30 cellular contexts compared by ENCODE assay signal in the genomic region with DNA sequence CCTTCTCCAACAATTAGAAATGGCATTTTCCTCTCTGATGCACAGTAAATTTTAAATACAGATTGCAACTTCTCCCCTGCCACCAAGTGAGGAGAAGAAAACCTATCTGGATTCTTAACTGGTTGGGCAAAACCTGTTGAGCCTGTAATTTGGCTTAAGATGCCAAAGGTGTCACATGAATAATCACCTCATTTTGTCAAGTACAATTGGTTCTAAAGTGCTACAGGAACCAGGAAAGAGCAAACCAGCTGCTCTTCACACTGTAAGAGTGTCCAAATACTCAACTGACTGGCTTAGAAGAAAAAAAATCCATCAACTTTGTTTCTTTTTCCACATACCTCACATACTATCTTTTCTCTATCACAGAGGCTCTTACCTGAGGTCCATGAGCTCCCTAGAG. TPM values are rescaled to one million over a fixed set of nuclear protein-coding genes. Genes with fewer than 3 reads are reported as not detected.
DNase-seq lines count a peak whose midpoint lies in the region; ATAC-seq and TF ChIP-seq lines count a peak whose summit lies in the region.
"Had no signal": no experiment of that assay in that cellular context is flagged by ENCODE, and none has a peak within 500 bp of the region (broad histone marks: within the 10 kb centered on the region; RNA-seq: fewer than 3 reads in every experiment).

No MANE protein-coding gene starts in this region.

- no peak for TF ChIP-seq CTCF in ascending aorta (IDR thresholded peaks at IDR 0.05)

- H3K4me3 ChIP-seq in skin epidermis (no peak overlapping the region), ascending aorta (no peak overlapping the region)
- H3K4me3 ChIP-seq: GM23338, right lobe of liver, SJCRH30, vagina had no signal

- no peaks in the 10 kb centered on the region for H3K4me1 ChIP-seq in ascending aorta

- intact Hi-C loops in ascending aorta (cut with DNase I) = no loop called here

- H3K9me3 ChIP-seq in ascending aorta = no peaks in the 10 kb centered on the region
- H3K9me3 ChIP-seq: right lobe of liver, SJCRH30, vagina had no signal

- no peaks in the 10 kb centered on the region for H3K27me3 ChIP-seq in ascending aorta
- H3K27me3 ChIP-seq: right lobe of liver, SJCRH30, vagina had no signal

- peak; percentile 86 for ATAC-seq in esophagus mucosa
- ATAC-seq: activated naive CD4-positive, alpha-beta T cell treated with anti-CD3 and anti-CD28 coated beads, Interleukin-2, amount 50 U/mL, for 72 hours; GM23338; left ventricle myocardium superior; right lobe of liver; stimulated activated memory B cell treated with anti-CD40 and anti-IgM and Interleukin-4, amounts not matched to agents 10 μg/mL and 1 μg/mL and 100 μg/mL, for 72 hours had no signal

- DNase-seq in DMS53 (lab: John Stamatoyannopoulos, UW) (peak; percentile 18), DMS53 treated with DMSO at 0.1 percent for 48 hours (lab: John Stamatoyannopoulos, UW; ENCODE audit: unreplicated experiment) (no peak), NCI-H2029 (lab: John Stamatoyannopoulos, UW) (peak; percentile 16), DMS79 (lab: John Stamatoyannopoulos, UW) (no peak), ascending aorta (ENCODE audit: low spot score in 2 of 2) (no peak)
- DNase-seq in stimulated activated CD4-positive, alpha-beta T cell treated with anti-CD3 and anti-CD28 coated beads, Interleukin-2, amount 100 ng/mL, for 48 hours = no peak
- DNase-seq: 8988T; activated CD4-positive, alpha-beta memory T cell treated with anti-CD3 and anti-CD28 coated beads, Interleukin-2, amount 10 ng/mL, durations not matched to agents 7 days and 5 days; activated CD4-positive, CD25-positive, alpha-beta regulatory T cell; activated CD8-positive, alpha-beta memory T cell treated with anti-CD3 and anti-CD28 coated beads, Interleukin-2, amount 50 U/mL, for 48 hours; anterior cingulate cortex; CD4-positive, CD25-positive, alpha-beta regulatory T cell; central memory CD4-positive, alpha-beta T cell; dermis blood vessel endothelial cell; left ventricle myocardium superior; NCI-H1417 treated with DMSO at 0.1 percent for 48 hours; NCI-H2107; NCI-H524; right lobe of liver; SJCRH30; stimulated activated CD4-positive, alpha-beta T cell treated with anti-CD3 and anti-CD28 coated beads, Interleukin-12 subunit alpha, Interleukin-12 subunit beta, amount 100 ng/mL, for 4 hours; stimulated activated CD4-positive, alpha-beta T cell treated with anti-CD3 and anti-CD28 coated beads, Interleukin-4, amount 100 ng/mL, for 24 hours; T1000 had no signal

- H3K36me3 ChIP-seq in ascending aorta = peaks cover 61 to 96% of the 10 kb centered on the region in 2 donors

- H3K27ac ChIP-seq in skin epidermis (peak overlapping the region in 18 of 21 experiments; percentile 23 to 79 (median 58)), ascending aorta (no peak overlapping the region)
- H3K27ac ChIP-seq: KMS-11, right lobe of liver, SJCRH30, vagina had no signal

RNA-seq across cellular contexts. Expression of a gene that starts 35.4 kb away (rescaled TPM):
- total RNA-seq in esophagus mucosa (38.1 TPM), ascending aorta (21.6 TPM)

RNA-seq across cellular contexts. Expression of a gene that starts 47.6 kb away (rescaled TPM):
- total RNA-seq in esophagus mucosa = 17.4 TPM
- 20.1 TPM for total RNA-seq in ascending aorta

Comparison
In these comparisons a context has a peak if more than half of its experiments do, and no peak if none do; other contexts are left out.
1. DNase-seq: peak in DMS53 (single experiment) and NCI-H2029 (single experiment); none in DMS53 treated with DMSO at 0.1 percent for 48 hours (single experiment), stimulated activated CD4-positive, alpha-beta T cell treated with anti-CD3 and anti-CD28 coated beads, Interleukin-2, amount 100 ng/mL, for 48 hours (0 of 2), DMS79 (single experiment) and ascending aorta (0 of 2).
2. H3K27ac ChIP-seq: peak in skin epidermis (18 of 21); none in ascending aorta (0 of 2).